1 cellular context compared by ENCODE assay signal in genomic region chr1:156122519-156123355, GRCh38.
TF ChIP-seq lines count a peak whose summit lies in the region.

No MANE protein-coding gene starts in this region.

TF ChIP-seq in A549, 52 proteins besides CTCF, POLR2A, EP300 and RAD21 (continued from another document):
- TF ChIP-seq TP53 (CRISPR knock-in tag; IDR thresholded peaks at IDR 0.05) (0 out of 2 replicates have a peak, but pooled peaks have one; percentile 62), HOXB13 (CRISPR knock-in tag; IDR thresholded peaks at IDR 0.05; ENCODE audit: low read depth) (peak; percentile 56; the same call in 1 of the 2 replicates), HOXB5 (CRISPR knock-in tag; IDR thresholded peaks at IDR 0.05) (0 out of 2 replicates have a peak, but pooled peaks have one; percentile 60), HDAC2 (IDR thresholded peaks at IDR 0.05) (no peak), CEBPB (IDR thresholded peaks at IDR 0.05) (no peak), POLR2AphosphoS2 (conservative IDR thresholded peaks at IDR 0.05; ENCODE audit: low read length) (0 out of 2 replicates have a peak, but pooled peaks have one; percentile 35), CHD4 (IDR thresholded peaks at IDR 0.05; ENCODE audit: borderline replicate concordance) (no peak), ZSCAN20 (CRISPR knock-in tag; IDR thresholded peaks at IDR 0.05) (0 out of 2 replicates have a peak, but pooled peaks have one; percentile 49), BHLHE40 (IDR thresholded peaks at IDR 0.05; ENCODE audit: low read depth, low read length) (no peak), HOXA7 (CRISPR knock-in tag; IDR thresholded peaks at IDR 0.05) (peak; percentile 76; the same call in 1 of the 2 replicates), NFE2L2 (conservative IDR thresholded peaks at IDR 0.05; ENCODE audit: low read length) (peak; percentile 78), KDM5A (IDR thresholded peaks at IDR 0.05) (no peak), MAX (IDR thresholded peaks at IDR 0.05) (peak; percentile 30; the same call in 1 of the 2 replicates)
